Comparison of ENCODE assay signal across 12 cellular contexts in the genomic region with DNA sequence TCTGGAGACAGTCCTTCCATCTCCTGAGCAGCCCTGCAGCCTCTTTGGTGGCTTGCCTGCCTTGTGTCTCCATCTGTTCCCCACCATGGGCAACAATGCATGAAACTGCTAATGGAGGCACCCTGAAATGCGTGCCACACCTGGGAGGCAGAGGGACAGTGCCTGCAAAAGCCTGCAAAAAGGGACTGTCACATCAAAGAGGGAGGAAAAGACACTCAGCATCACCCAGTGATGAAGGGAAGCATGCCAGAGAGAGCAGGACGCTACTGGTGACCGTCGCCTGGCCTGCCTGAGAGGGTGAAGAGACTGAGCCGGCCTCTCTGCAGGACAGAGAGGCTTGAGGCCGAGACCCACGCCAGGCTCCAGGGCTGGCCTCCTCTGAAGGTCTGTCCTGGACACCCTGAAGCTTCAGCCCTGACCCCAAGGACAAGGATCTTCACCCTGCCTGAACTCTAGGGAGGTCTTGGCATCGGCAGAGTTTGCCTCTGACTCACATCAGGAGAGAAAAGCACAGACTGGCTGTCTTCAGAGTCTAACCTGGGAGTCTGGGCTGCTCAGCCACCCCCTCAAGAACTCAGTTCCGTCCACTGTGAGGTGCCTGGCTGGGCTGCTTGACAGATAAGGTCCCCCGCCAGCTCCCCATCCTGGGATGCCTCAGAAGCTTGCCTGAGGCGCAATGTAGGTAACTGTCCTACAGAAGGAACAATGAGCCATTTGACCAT. TPM values are rescaled to one million over a fixed set of nuclear protein-coding genes. Genes with fewer than 3 reads are reported as not detected.
DNase-seq lines count a peak whose midpoint lies in the region; ATAC-seq, FAIRE-seq and TF ChIP-seq lines count a peak whose summit lies in the region.
"Had no signal": no experiment of that assay in that cellular context is flagged by ENCODE, and none has a peak within 500 bp of the region (broad histone marks: within the 10 kb centered on the region; RNA-seq: fewer than 3 reads in every experiment).

No MANE protein-coding gene starts in this region.

- H4K20me1 ChIP-seq in HepG2 (ENCODE audit: insufficient read depth, low read length), result 0 out of 2 replicates have a peak, but pooled peaks cover 4% of the 10 kb centered on the region

- H3K9me3 ChIP-seq in liver (ENCODE audit: control insufficient read depth in 4 of 4, low read length in 3 of 4) (no peaks in the 10 kb centered on the region), HepG2 (ENCODE audit: low read length) (no peaks in the 10 kb centered on the region), heart right ventricle (no peaks in the 10 kb centered on the region)

- FAIRE-seq in HepG2 (lab: Jason Lieb, UNC), result no peak
- FAIRE-seq: islet of Langerhans, RCC 7860 had no signal

- TF ChIP-seq POLR2A in HepG2 (IDR thresholded peaks at IDR 0.05; ENCODE audit: insufficient read depth in 1 of 2, low read depth in 2 of 2, low read length in 2 of 2), result no peak

- no peak overlapping the region for H2AFZ ChIP-seq in HepG2 (ENCODE audit: low read length)

- 57% methylated on average over 11 of the region's 11 CpGs for WGBS in liver
- WGBS in HepG2 (ENCODE audit: low lambda C conversion rate), result 90% methylated on average over 5 of the region's 11 CpGs
- WGBS in heart right ventricle, 2 donors, result 58 to 69% methylated on average over 11 of the region's 11 CpGs

- TF ChIP-seq RAD21 in liver (IDR thresholded peaks at IDR 0.05), result no peak
- no peak for TF ChIP-seq RAD21 in HepG2 (CRISPR knock-in tag; IDR thresholded peaks at IDR 0.05)

- TF ChIP-seq CTCF in liver (IDR thresholded peaks at IDR 0.05; ENCODE audit: low read depth, low read length, missing input control) (no peak), HepG2 (CRISPR knock-in tag; IDR thresholded peaks at IDR 0.05) (no peak), heart right ventricle (IDR thresholded peaks at IDR 0.05) (no peak)

- no peak overlapping the region for H3K9ac ChIP-seq in liver (ENCODE audit: low read depth in 1 of 2, low read length in 2 of 2)
- no peak overlapping the region for H3K9ac ChIP-seq in HepG2 (ENCODE audit: insufficient read depth, low read depth, low read length)

- H3K4me2 ChIP-seq in HepG2 (ENCODE audit: low read depth, low read length), result no peak overlapping the region

- peak overlapping the region in 1 of 3 donors; percentile 10 for H3K4me3 ChIP-seq in liver (ENCODE audit: low read depth in 1 of 3, low read length in 3 of 3)
- no peak overlapping the region for H3K4me3 ChIP-seq in HepG2 (replicated peaks in 1 of 3; ENCODE audit: insufficient read depth in 1 of 3, low read depth in 2 of 3, low read length in 3 of 3)
- no peak overlapping the region for H3K4me3 ChIP-seq in heart right ventricle

- DNase-seq in HepG2 (ENCODE audit: low spot score) (no peak), heart right ventricle (no peak), SKM-1 (lab: John Stamatoyannopoulos, UW; ENCODE audit: unreplicated experiment) (no peak)
- DNase-seq in NK-92 treated with Interleukin-12 subunit alpha and Interleukin-12 subunit beta, amount 100 ng/mL, for 24 hours (lab: John Stamatoyannopoulos, UW), result no peak
- DNase-seq: central memory CD4-positive, alpha-beta T cell; IMR-90 had no signal

- H3K4me1 ChIP-seq in liver (ENCODE audit: control insufficient read depth in 4 of 4, insufficient read depth in 4 of 4, low read length in 3 of 4), result peaks cover 6 to 89% (median 69%) of the 10 kb centered on the region in 4 donors
- H3K4me1 ChIP-seq in HepG2 (ENCODE audit: insufficient read depth, low read length), result peaks cover 72% of the 10 kb centered on the region
- peaks cover 4 to 100% (median 83%) of the 10 kb centered on the region in 9 donors for H3K4me1 ChIP-seq in heart right ventricle

- no peak for ATAC-seq in HepG2
- ATAC-seq in HG03354 (IDR thresholded peaks at IDR 0.05; ENCODE audit: poor library complexity, severe bottlenecking, unreplicated experiment), result peak; percentile 2
- ATAC-seq in heart right ventricle, result peak in 1 of 8 donors; percentile 4
- no peak for ATAC-seq in esophagus mucosa
- ATAC-seq in HG03571 (IDR thresholded peaks at IDR 0.05; ENCODE audit: unreplicated experiment), result no peak

- H3K27ac ChIP-seq in liver (ENCODE audit: low read depth in 1 of 2, low read length in 2 of 2) (peak overlapping the region; percentile 4 to 54), HepG2 (ENCODE audit: extremely low read length, insufficient read depth, low read length) (no peak overlapping the region), heart right ventricle (peak overlapping the region in 9 of 10 donors; percentile 0 to 98 (median 92))

- TF ChIP-seq EP300 in HepG2 (IDR thresholded peaks at IDR 0.05; ENCODE audit: low read depth in 2 of 2, low read length in 2 of 2) (no peak), HepG2 (CRISPR knock-in tag; IDR thresholded peaks at IDR 0.05; ENCODE audit: borderline replicate concordance) (no peak)

- H3K79me2 ChIP-seq in HepG2 (ENCODE audit: insufficient read depth, low read length), result peaks cover 6% of the 10 kb centered on the region

- POLR2A ChIA-PET in HepG2 (lab: Yijun Ruan, JAX), result no interaction called here

- CTCF ChIA-PET in HepG2 (lab: Yijun Ruan, JAX; ENCODE audit: low intra/inter-chr PET ratio, low total read pairs), result no interaction called here

- H3K27me3 ChIP-seq in liver (ENCODE audit: control insufficient read depth in 4 of 4, insufficient read depth in 4 of 4, low read length in 3 of 4) (no peaks in the 10 kb centered on the region), HepG2 (ENCODE audit: control insufficient read depth in 1 of 2, insufficient read depth in 2 of 2, low read length in 2 of 2) (no peaks in the 10 kb centered on the region), heart right ventricle (no peaks in the 10 kb centered on the region)

- intact Hi-C loops in HepG2 (cut with micrococcal nuclease; ENCODE audit: unreplicated experiment) (no loop called here), heart right ventricle (cut with DNase I) (loop anchor here in 2 of 10 donors (5.0 kb wide), 2 partner anchors 65 to 70 kb away; no protein-coding TSS in a partner anchor)

- H3K36me3 ChIP-seq in liver (ENCODE audit: control insufficient read depth in 4 of 4, insufficient read depth in 3 of 4, low read depth in 1 of 4, low read length in 3 of 4), result peaks cover 0 to 2% (median 0%) of the 10 kb centered on the region in 4 donors
- H3K36me3 ChIP-seq in HepG2 (replicated peaks in 1 of 2; ENCODE audit: control insufficient read depth in 1 of 2, insufficient read depth in 2 of 2, low read length in 2 of 2), result no peaks in the 10 kb centered on the region
- no peaks in the 10 kb centered on the region for H3K36me3 ChIP-seq in heart right ventricle

- BruUV-seq in HepG2 (replicated peaks; lab: Mats Ljungman, UMichigan), result no TSS peak

- in situ Hi-C loops in HepG2 (cut with HindIII; ENCODE audit: extremely low pct_ligation_motif_present, low pct_unique_long_range_greater_than_20kb), result no loop called here

RNA-seq across cellular contexts. Expression of gene ACSL1, which starts 8.1 kb away (rescaled TPM):
- total RNA-seq in liver, result 1,000 to 10,000 TPM in 1 of 2 donors, 100 to 1,000 TPM in 1; 210 to 2,226 TPM
- 1,000 to 10,000 TPM in 1 of 2 donors, 100 to 1,000 TPM in 1; 704 to 1,052 TPM for polyA plus RNA-seq in liver
- 29.8 and 38.2 TPM in 2 replicates for total RNA-seq in HepG2 (2016; rRNA removed; fragmentation: Illumina TruSeq; extraction: Trizol)
- 5.1 and 5.5 TPM in 2 replicates for total RNA-seq in HepG2 (2016; cell fraction: cytosol; rRNA removed; fragmentation: Illumina TruSeq; extraction: Trizol; ENCODE audit: low read depth)
- 27.7 and 32.5 TPM in 2 replicates for total RNA-seq in HepG2 (2016; cell fraction: insoluble cytoplasmic fraction; rRNA removed; fragmentation: Illumina TruSeq; extraction: Trizol)
- total RNA-seq in HepG2 (2016; cell fraction: membrane; rRNA removed; fragmentation: Illumina TruSeq; extraction: Trizol), result 15.6 and 17.1 TPM in 2 replicates
- 33.0 and 35.9 TPM in 2 replicates for total RNA-seq in HepG2 (2016; cell fraction: nucleus; rRNA removed; fragmentation: Illumina TruSeq; extraction: Trizol)
- 10.0 and 14.3 TPM in 2 replicates for polyA plus RNA-seq in HepG2 (2011; rRNA removed)
- 5.5 and 11.2 TPM in 2 replicates for polyA plus RNA-seq in HepG2 (2011; cell fraction: cytosol; rRNA removed)
- 10.0 and 18.6 TPM in 2 replicates for polyA plus RNA-seq in HepG2 (2011; cell fraction: nucleus; rRNA removed)
- polyA plus RNA-seq in HepG2 (2012), result 8.5 and 20.6 TPM in 2 replicates
- polyA plus RNA-seq in HepG2 (2016; cell fraction: cytosol; fragmentation: Illumina TruSeq; extraction: Trizol; ENCODE audit: low read depth), result 3.5 and 4.7 TPM in 2 replicates
- polyA plus RNA-seq in HepG2 (2016; cell fraction: insoluble cytoplasmic fraction; fragmentation: Illumina TruSeq; extraction: Trizol; ENCODE audit: low read depth), result 31.0 and 31.7 TPM in 2 replicates
- polyA plus RNA-seq in HepG2 (2016; cell fraction: membrane; fragmentation: Illumina TruSeq; extraction: Trizol; ENCODE audit: low read depth), result 10.4 and 12.2 TPM in 2 replicates
- polyA plus RNA-seq in HepG2 (2016; cell fraction: nucleus; fragmentation: Illumina TruSeq; extraction: Trizol; ENCODE audit: insufficient read depth, low read depth), result 44.4 and 47.7 TPM in 2 replicates
- 14.8 and 18.9 TPM in 2 replicates for polyA minus RNA-seq in HepG2 (2011; rRNA and poly(A)+ RNA removed; ENCODE audit: low replicate concordance)
- polyA minus RNA-seq in HepG2 (2011; cell fraction: cytosol; rRNA and poly(A)+ RNA removed), result 11.4 and 23.7 TPM in 2 replicates
- 11.5 and 23.1 TPM in 2 replicates for polyA minus RNA-seq in HepG2 (2011; cell fraction: nucleus; rRNA and poly(A)+ RNA removed)
- total RNA-seq in heart right ventricle, result 100 to 1,000 TPM; 181 to 526 (median 239) TPM
- 100 to 1,000 TPM; 127 to 264 TPM for polyA plus RNA-seq in heart right ventricle
- 74.3 TPM for total RNA-seq in esophagus mucosa
